17 cellular contexts compared by ENCODE assay signal in the genomic region with DNA sequence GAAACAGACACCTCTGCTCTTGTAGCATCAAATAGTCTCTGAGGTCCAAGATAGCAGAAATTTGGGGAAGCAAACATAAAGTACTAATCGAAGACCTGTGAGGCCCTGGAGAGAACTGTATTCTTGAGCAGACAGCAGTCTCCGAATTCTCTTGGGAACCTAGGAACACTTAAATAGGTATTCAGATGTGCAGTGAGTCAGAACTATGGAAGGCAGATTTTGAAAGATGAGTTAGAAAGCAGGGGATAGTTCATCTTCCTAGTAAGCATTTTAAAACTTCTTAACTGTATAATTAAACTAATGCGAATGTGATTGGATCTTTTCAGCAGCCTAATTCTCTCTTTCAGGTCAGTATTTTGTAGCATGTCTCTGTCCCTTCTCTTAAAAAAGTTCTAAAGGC. TPM values are rescaled to one million over a fixed set of nuclear protein-coding genes. Genes with fewer than 3 reads are reported as not detected.
DNase-seq lines count a peak whose midpoint lies in the region; ATAC-seq, FAIRE-seq and TF ChIP-seq lines count a peak whose summit lies in the region.
"Had no signal": no experiment of that assay in that cellular context is flagged by ENCODE, and none has a peak within 500 bp of the region (broad histone marks: within the 10 kb centered on the region; RNA-seq: fewer than 3 reads in every experiment).

No MANE protein-coding gene starts in this region.

- H3K9me2 ChIP-seq in PC-3 (replicated peaks; ENCODE audit: low read length): no peaks in the 10 kb centered on the region

- no TSS peak for BruUV-seq in PC-3 (replicated peaks; lab: Mats Ljungman, UMichigan)

- ATAC-seq in PC-3 (peak; percentile 45; the same call in 1 of the 2 replicates), right lobe of liver (no peak)
- ATAC-seq: A549; CD8-positive, alpha-beta T cell; HCT116 had no signal

- WGBS in right lobe of liver (ENCODE audit: insufficient coverage, low coverage, low lambda C conversion rate, missing lambda C conversion rate): 90% methylated on average over 3 of the region's 3 CpGs

- H3K4me1 Mint-ChIP-seq in astrocyte (ENCODE audit: low read depth, unreplicated experiment): peaks cover 7% of the 10 kb centered on the region
- H3K4me1 Mint-ChIP-seq: CD14-positive monocyte, IgD-negative memory B cell had no signal

- CTCF ChIA-PET in PC-3 (lab: Charles Lee): no interaction called here

- H3K27ac Mint-ChIP-seq in astrocyte (ENCODE audit: unreplicated experiment): no peak overlapping the region
- H3K27ac Mint-ChIP-seq: CD8-positive, alpha-beta T cell had no signal

- H3K27me3 ChIP-seq in PC-3 (ENCODE audit: low read length) (no peaks in the 10 kb centered on the region), astrocyte (ENCODE audit: insufficient read depth, low read length) (no peaks in the 10 kb centered on the region), right lobe of liver (no peaks in the 10 kb centered on the region)

- H3K4me3 Mint-ChIP-seq in astrocyte (ENCODE audit: unreplicated experiment): no peak overlapping the region
- H3K4me3 Mint-ChIP-seq: CD14-positive monocyte; CD8-positive, alpha-beta T cell had no signal

- no peak overlapping the region for H3K4me3 ChIP-seq in PC-3 (ENCODE audit: low read length)
- no peak overlapping the region for H3K4me3 ChIP-seq in astrocyte (ENCODE audit: insufficient read depth, low read depth, low read length)
- H3K4me3 ChIP-seq in fibroblast of the aortic adventitia (ENCODE audit: low read depth, low read length): no peak overlapping the region
- no peak overlapping the region for H3K4me3 ChIP-seq in right lobe of liver
- H3K4me3 ChIP-seq in coronary artery: no peak overlapping the region
- H3K4me3 ChIP-seq: A549 had no signal

- intact Hi-C loops in PC-3 (cut with micrococcal nuclease) (no loop called here), right lobe of liver (cut with DNase I) (no loop called here)

- no peak for FAIRE-seq in astrocyte (lab: Jason Lieb, UNC)
- FAIRE-seq: A549, D721Med, H54 had no signal

- H3K27me3 Mint-ChIP-seq in astrocyte (ENCODE audit: low read depth, unreplicated experiment): no peaks in the 10 kb centered on the region
- H3K27me3 Mint-ChIP-seq: IgD-negative memory B cell had no signal

- H3K4me2 ChIP-seq in PC-3 (ENCODE audit: low read length) (no peak overlapping the region), astrocyte (ENCODE audit: low read length) (no peak overlapping the region)
- H3K4me2 ChIP-seq: A549 had no signal

- peaks cover 6% of the 10 kb centered on the region; the same call in 1 of the 2 replicates for H3K4me1 ChIP-seq in PC-3 (ENCODE audit: insufficient read depth, low read length)
- no peaks in the 10 kb centered on the region for H3K4me1 ChIP-seq in astrocyte (ENCODE audit: insufficient read depth, low read length)
- no peaks in the 10 kb centered on the region for H3K4me1 ChIP-seq in right lobe of liver
- H3K4me1 ChIP-seq: A549 had no signal

- H3K79me2 ChIP-seq in PC-3 (ENCODE audit: low read length) (no peaks in the 10 kb centered on the region), astrocyte (ENCODE audit: insufficient read depth, low read length) (no peaks in the 10 kb centered on the region)

- H3K36me3 ChIP-seq in PC-3 (ENCODE audit: low read depth, low read length) (no peaks in the 10 kb centered on the region), astrocyte (ENCODE audit: insufficient read depth, low read length) (no peaks in the 10 kb centered on the region), right lobe of liver (no peaks in the 10 kb centered on the region)

- DNase-seq in PC-3 (peak; percentile 64), astrocyte (ENCODE audit: low read depth) (peak; percentile 2), fibroblast of the aortic adventitia (ENCODE audit: low read depth) (peak; percentile 1), NCI-H345 (lab: John Stamatoyannopoulos, UW) (no peak), right lobe of liver (no peak), coronary artery (ENCODE audit: low spot score) (no peak), activated gamma-delta T cell treated with Interleukin-2 at 50 U/mL for 16 hours (no peak)
- DNase-seq: CD8-positive, alpha-beta T cell; COR-L47; DND-41; GF-D8 had no signal

- H3K27ac ChIP-seq in PC-3 (ENCODE audit: low read length) (no peak overlapping the region), astrocyte (ENCODE audit: low read depth, low read length) (no peak overlapping the region), right lobe of liver (no peak overlapping the region), coronary artery (no peak overlapping the region)
- H3K27ac ChIP-seq: A549 had no signal

- no peaks in the 10 kb centered on the region for H3K9me3 Mint-ChIP-seq in astrocyte (ENCODE audit: unreplicated experiment)
- H3K9me3 Mint-ChIP-seq: CD14-positive monocyte; CD8-positive, alpha-beta T cell; IgD-negative memory B cell had no signal

- H2AFZ ChIP-seq in PC-3 (ENCODE audit: low read length) (no peak overlapping the region), astrocyte (ENCODE audit: low read depth, low read length) (no peak overlapping the region)

- H3K9ac ChIP-seq in PC-3 (ENCODE audit: low read length) (no peak overlapping the region), astrocyte (ENCODE audit: low read length) (no peak overlapping the region)

- H4K20me1 ChIP-seq in PC-3 (ENCODE audit: low read length): no peaks in the 10 kb centered on the region
- no peaks in the 10 kb centered on the region for H4K20me1 ChIP-seq in astrocyte (ENCODE audit: insufficient read depth, low read length)

- TF ChIP-seq CTCF in PC-3 (conservative IDR thresholded peaks at IDR 0.05; ENCODE audit: low read depth, low read length) (no peak), astrocyte (IDR thresholded peaks at IDR 0.05; ENCODE audit: insufficient read depth, low read depth, low read length) (no peak), fibroblast of the aortic adventitia (IDR thresholded peaks at IDR 0.05; ENCODE audit: insufficient read depth, low read length) (no peak), right lobe of liver (IDR thresholded peaks at IDR 0.05) (no peak), coronary artery (IDR thresholded peaks at IDR 0.05) (no peak)

- H3K36me3 Mint-ChIP-seq in astrocyte (ENCODE audit: low read depth, unreplicated experiment): no peaks in the 10 kb centered on the region
- H3K36me3 Mint-ChIP-seq: CD14-positive monocyte; CD8-positive, alpha-beta T cell had no signal

- no peaks in the 10 kb centered on the region for H3F3A ChIP-seq in PC-3 (ENCODE audit: low read length, unreplicated experiment)

- POLR2A ChIA-PET in PC-3 (lab: Charles Lee; ENCODE audit: unreplicated experiment): no interaction called here

- no peak for TF ChIP-seq POLR2A in right lobe of liver (IDR thresholded peaks at IDR 0.05)

- no peaks in the 10 kb centered on the region for H3K9me3 ChIP-seq in PC-3 (ENCODE audit: low read length)
- H3K9me3 ChIP-seq in astrocyte (ENCODE audit: insufficient read depth, low read depth, low read length): no peaks in the 10 kb centered on the region
- H3K9me3 ChIP-seq in right lobe of liver: no peaks in the 10 kb centered on the region
- H3K9me3 ChIP-seq: A549 had no signal

RNA-seq across cellular contexts. Expression of gene NAA30, which starts 30.6 kb away (rescaled TPM):
- 23.2 and 31.2 TPM in 2 replicates for total RNA-seq in PC-3 (2014; rRNA removed)
- 20.1 and 27.3 TPM in 2 replicates for total RNA-seq in astrocyte
- 24.6 and 28.2 TPM in 2 replicates for total RNA-seq in fibroblast of the aortic adventitia (ENCODE audit: low replicate concordance)
- 10 to 100 TPM; 10.5 to 17.1 (median 13.5) TPM for total RNA-seq in right lobe of liver

Comparison
In these comparisons a context has a peak if more than half of its experiments do, and no peak if none do; other contexts are left out.
1. DNase-seq: peak in PC-3 (single experiment), astrocyte (single experiment) and fibroblast of the aortic adventitia (single experiment); none in NCI-H345 (single experiment), right lobe of liver (0 of 3), coronary artery (single experiment) and activated gamma-delta T cell treated with Interleukin-2 at 50 U/mL for 16 hours (single experiment).